ENCODE assay signal across 1 cellular context in the genomic region with DNA sequence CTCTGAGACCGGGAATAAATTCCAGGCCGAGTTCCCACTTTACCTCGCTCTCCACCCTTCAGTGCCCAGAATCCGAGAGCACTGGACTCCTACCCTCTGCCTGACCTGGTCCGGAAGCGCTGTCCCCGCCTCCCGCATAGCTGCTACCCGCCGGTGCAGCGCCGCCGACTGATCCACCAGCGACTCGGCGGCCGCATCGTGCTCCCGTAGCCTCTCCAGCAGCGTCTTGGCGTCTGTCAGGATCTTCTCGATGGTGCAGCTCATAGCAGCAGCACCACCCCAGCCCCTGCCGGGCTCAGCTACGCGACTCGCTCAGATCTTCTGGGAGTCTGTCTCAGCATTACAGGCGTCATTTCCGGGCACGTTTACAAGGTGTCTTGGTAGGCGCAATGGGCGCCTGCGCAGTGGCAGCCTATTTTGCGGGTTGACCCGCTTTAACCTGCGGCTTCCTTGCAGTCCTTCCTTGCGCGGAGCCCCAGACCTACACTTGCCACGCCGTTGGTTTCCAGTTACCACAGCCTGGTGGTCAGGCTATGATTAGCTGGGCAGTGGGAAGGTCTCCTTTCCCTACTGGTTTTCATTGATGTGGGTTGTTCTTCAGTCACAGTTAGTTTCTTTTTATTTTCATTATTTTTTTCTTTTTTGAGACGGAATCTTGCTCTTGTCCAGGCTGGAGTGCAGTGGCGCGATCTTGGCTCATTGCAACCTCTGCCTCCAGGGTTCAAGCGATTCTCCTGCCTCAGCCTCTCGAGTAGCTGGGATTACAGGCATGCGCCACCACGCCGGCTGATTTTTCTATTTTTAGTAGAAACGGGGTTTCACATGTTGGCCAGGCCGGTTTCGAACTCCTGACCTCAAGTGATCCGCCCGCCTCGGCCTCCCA.
TF ChIP-seq lines count a peak whose summit lies in the region.

Gene SIKE1 (minus strand): TSS at position 342 of the 883 bp plus-strand sequence. CDS start 78 bp downstream, at position 264.

TF ChIP-seq in SK-N-SH, 30 proteins besides CTCF, POLR2A, EP300 and RAD21 (continued from another document):
- TF ChIP-seq, protein P1, sequence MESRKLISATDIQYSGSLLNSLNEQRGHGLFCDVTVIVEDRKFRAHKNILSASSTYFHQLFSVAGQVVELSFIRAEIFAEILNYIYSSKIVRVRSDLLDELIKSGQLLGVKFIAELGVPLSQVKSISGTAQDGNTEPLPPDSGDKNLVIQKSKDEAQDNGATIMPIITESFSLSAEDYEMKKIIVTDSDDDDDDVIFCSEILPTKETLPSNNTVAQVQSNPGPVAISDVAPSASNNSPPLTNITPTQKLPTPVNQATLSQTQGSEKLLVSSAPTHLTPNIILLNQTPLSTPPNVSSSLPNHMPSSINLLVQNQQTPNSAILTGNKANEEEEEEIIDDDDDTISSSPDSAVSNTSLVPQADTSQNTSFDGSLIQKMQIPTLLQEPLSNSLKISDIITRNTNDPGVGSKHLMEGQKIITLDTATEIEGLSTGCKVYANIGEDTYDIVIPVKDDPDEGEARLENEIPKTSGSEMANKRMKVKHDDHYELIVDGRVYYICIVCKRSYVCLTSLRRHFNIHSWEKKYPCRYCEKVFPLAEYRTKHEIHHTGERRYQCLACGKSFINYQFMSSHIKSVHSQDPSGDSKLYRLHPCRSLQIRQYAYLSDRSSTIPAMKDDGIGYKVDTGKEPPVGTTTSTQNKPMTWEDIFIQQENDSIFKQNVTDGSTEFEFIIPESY (IDR thresholded peaks at IDR 0.05; ENCODE audit: borderline replicate concordance, low read depth), result no peak
- TF ChIP-seq GABPA (IDR thresholded peaks at IDR 0.05; ENCODE audit: low read depth) (peak; percentile 83), REST (IDR thresholded peaks at IDR 0.05; ENCODE audit: low read depth, low read length) (peak; percentile 35; the same call in 1 of the 2 replicates), IRF3 (IDR thresholded peaks at IDR 0.05; ENCODE audit: low read depth, low read length) (no peak), FOSL2 (IDR thresholded peaks at IDR 0.05; ENCODE audit: borderline replicate concordance, low read depth) (no peak), CHD2 (IDR thresholded peaks at IDR 0.05; ENCODE audit: low read length, partially characterized antibody) (peak; percentile 69), NRF1 (IDR thresholded peaks at IDR 0.05; ENCODE audit: low read depth, low read length) (peak; percentile 76), MEF2A (IDR thresholded peaks at IDR 0.05; ENCODE audit: borderline replicate concordance, low read depth) (no peak), MAX (IDR thresholded peaks at IDR 0.05; ENCODE audit: low read depth) (peak; percentile 84)
- TF ChIP-seq, protein P2, sequence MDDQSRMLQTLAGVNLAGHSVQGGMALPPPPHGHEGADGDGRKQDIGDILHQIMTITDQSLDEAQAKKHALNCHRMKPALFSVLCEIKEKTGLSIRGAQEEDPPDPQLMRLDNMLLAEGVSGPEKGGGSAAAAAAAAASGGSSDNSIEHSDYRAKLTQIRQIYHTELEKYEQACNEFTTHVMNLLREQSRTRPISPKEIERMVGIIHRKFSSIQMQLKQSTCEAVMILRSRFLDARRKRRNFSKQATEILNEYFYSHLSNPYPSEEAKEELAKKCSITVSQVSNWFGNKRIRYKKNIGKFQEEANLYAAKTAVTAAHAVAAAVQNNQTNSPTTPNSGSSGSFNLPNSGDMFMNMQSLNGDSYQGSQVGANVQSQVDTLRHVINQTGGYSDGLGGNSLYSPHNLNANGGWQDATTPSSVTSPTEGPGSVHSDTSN (IDR thresholded peaks at IDR 0.05), result no peak
